Comparison of ENCODE assay signal across 1 cellular context in the genomic region with DNA sequence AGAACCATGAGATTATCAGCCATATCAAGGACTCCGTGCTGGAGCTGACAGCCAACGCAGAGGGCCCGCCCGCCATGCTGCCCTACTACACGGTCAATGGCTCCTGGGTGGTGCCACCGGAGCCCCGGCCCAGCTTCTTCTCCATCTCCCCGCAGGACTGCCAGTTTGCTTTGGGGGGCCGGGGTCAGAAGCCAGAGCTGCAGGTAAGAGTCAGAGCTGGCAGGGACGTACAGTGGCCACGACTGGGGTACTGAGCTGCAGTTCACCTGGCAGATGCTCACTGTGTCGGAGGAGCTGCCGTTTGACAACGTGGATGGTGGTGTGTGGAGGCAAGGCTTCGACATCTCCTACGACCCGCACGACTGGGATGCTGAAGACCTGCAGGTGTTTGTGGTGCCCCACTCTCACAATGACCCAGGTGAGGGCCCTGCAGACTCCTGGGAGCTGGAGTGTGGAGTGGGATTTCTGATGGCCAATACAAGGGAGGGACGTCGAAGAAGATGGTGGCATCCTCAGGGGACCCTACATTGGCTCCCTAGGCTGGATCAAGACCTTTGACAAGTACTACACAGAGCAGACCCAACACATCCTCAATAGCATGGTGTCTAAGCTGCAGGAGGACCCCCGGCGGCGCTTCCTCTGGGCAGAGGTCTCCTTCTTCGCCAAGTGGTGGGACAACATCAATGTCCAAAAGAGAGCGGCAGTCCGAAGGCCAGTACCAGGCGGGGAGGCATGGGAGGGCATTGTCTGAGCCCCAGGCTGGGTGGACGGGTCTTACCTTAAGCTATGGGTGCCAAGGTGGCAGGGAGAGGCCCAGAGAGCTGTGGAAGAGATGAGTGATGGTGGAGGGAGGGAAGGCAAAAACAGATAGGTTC.
TF ChIP-seq lines count a peak whose summit lies in the region.

No MANE protein-coding gene starts in this region.

TF ChIP-seq in IMR-90, 13 proteins besides CTCF, POLR2A, EP300 and RAD21:
- no peak for TF ChIP-seq ELK1 (IDR thresholded peaks at IDR 0.05; ENCODE audit: borderline replicate concordance, low read depth, low read length)
- TF ChIP-seq MAFK (IDR thresholded peaks at IDR 0.05; ENCODE audit: low read depth, low read length) = no peak
- TF ChIP-seq, protein P1, sequence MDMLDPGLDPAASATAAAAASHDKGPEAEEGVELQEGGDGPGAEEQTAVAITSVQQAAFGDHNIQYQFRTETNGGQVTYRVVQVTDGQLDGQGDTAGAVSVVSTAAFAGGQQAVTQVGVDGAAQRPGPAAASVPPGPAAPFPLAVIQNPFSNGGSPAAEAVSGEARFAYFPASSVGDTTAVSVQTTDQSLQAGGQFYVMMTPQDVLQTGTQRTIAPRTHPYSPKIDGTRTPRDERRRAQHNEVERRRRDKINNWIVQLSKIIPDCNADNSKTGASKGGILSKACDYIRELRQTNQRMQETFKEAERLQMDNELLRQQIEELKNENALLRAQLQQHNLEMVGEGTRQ (IDR thresholded peaks at IDR 0.05; ENCODE audit: low read depth, low read length) = no peak
- TF ChIP-seq RCOR1 (IDR thresholded peaks at IDR 0.05; ENCODE audit: insufficient replicate concordance, low read length) = no peak
- no peak for TF ChIP-seq CHD1 (IDR thresholded peaks at IDR 0.05; ENCODE audit: low read depth, low read length)
- no peak for TF ChIP-seq NFE2L2 (IDR thresholded peaks at IDR 0.05; ENCODE audit: low read depth, low read length)
